Comparison of ENCODE assay signal across 29 cellular contexts in genomic region chr11:16026849-16027248, GRCh38.
"Had no signal": no experiment of that assay in that cellular context is flagged by ENCODE, and none has a peak within 500 bp of the region (broad histone marks: within the 10 kb centered on the region; RNA-seq: fewer than 3 reads in every experiment).

No MANE protein-coding gene starts in this region.

- FAIRE-seq: endothelial cell of umbilical vein had no signal

- H3K27ac ChIP-seq: adrenal gland, ascending aorta, breast epithelium, colonic mucosa, epithelial cell of prostate, esophagus squamous epithelium had no signal

- H3K4me3 ChIP-seq: adrenal gland, ascending aorta, breast epithelium, cardiac muscle cell, colonic mucosa, esophagus squamous epithelium had no signal

- H3K36me3 ChIP-seq: adrenal gland, ascending aorta, breast epithelium, cardiac muscle cell, colonic mucosa, esophagus squamous epithelium had no signal

- H3K27me3 ChIP-seq: adrenal gland, ascending aorta, breast epithelium, cardiac muscle cell, colonic mucosa, esophagus squamous epithelium had no signal

- H3K4me1 ChIP-seq: adrenal gland, ascending aorta, breast epithelium, colonic mucosa, esophagus squamous epithelium had no signal

- H3K9me3 ChIP-seq: adrenal gland, ascending aorta, breast epithelium, colonic mucosa, esophagus squamous epithelium had no signal

- DNase-seq: activated CD4-positive, alpha-beta memory T cell treated with anti-CD3 and anti-CD28 coated beads for 36 hours; activated CD4-positive, alpha-beta T cell treated with anti-CD3 and anti-CD28 coated beads for 36 hours; activated CD4-positive, alpha-beta T cell treated with anti-CD3 and anti-CD28 coated beads, Interleukin-2, amount 10 ng/mL, durations not matched to agents 24 days and 14 days; activated CD4-positive, CD25-positive, alpha-beta regulatory T cell; activated CD4-positive, CD25-positive, alpha-beta regulatory T cell treated with anti-CD3 and anti-CD28 coated beads, Interleukin-2, amount 50 U/mL, for 72 hours; activated CD8-positive, alpha-beta memory T cell treated with anti-CD3 and anti-CD28 coated beads, Interleukin-2, amount 10 ng/mL, durations not matched to agents 7 days and 5 days; activated CD8-positive, alpha-beta memory T cell treated with anti-CD3 and anti-CD28 coated beads, Interleukin-2, amount 50 U/mL, for 4 hours; activated CD8-positive, alpha-beta T cell treated with anti-CD3 and anti-CD28 coated beads, Interleukin-2, amount 10 ng/mL, durations not matched to agents 7 days and 5 days; activated effector memory CD4-positive, alpha-beta T cell treated with anti-CD3 and anti-CD28 coated beads, Interleukin-2, amount 50 U/mL, for 16 hours; activated naive CD4-positive, alpha-beta T cell treated with anti-CD3 and anti-CD28 coated beads for 36 hours; activated naive CD8-positive, alpha-beta T cell treated with anti-CD3 and anti-CD28 coated beads for 36 hours; activated naive CD8-positive, alpha-beta T cell treated with anti-CD3 and anti-CD28 coated beads, Interleukin-2, amount 50 U/mL, for 24 hours; activated T-cell treated with anti-CD3 and anti-CD28 coated beads, Interleukin-2, amount 50 U/mL, for 1 hour; activated T-cell treated with anti-CD3 and anti-CD28 coated beads, Interleukin-2, amount 50 U/mL, for 48 hours; adrenal gland; amygdala; central memory CD4-positive, alpha-beta T cell; cerebellar nuclear complex; colonic mucosa; effector CD8-positive, alpha-beta T cell; esophagus squamous epithelium; foreskin melanocyte; head of caudate nucleus; T-helper 2 cell had no signal

- ATAC-seq: activated CD4-positive, alpha-beta T cell treated with anti-CD3 and anti-CD28 coated beads for 36 hours; activated CD8-positive, alpha-beta memory T cell treated with anti-CD3 and anti-CD28 coated beads, Interleukin-2, amount 10 ng/mL, durations not matched to agents 7 days and 5 days; activated CD8-positive, alpha-beta T cell treated with anti-CD3 and anti-CD28 coated beads, Interleukin-2, amount 10 ng/mL, durations not matched to agents 7 days and 5 days; activated naive CD8-positive, alpha-beta T cell treated with anti-CD3 and anti-CD28 coated beads, Interleukin-2, amount 50 U/mL, for 24 hours had no signal
